In the genomic region with DNA sequence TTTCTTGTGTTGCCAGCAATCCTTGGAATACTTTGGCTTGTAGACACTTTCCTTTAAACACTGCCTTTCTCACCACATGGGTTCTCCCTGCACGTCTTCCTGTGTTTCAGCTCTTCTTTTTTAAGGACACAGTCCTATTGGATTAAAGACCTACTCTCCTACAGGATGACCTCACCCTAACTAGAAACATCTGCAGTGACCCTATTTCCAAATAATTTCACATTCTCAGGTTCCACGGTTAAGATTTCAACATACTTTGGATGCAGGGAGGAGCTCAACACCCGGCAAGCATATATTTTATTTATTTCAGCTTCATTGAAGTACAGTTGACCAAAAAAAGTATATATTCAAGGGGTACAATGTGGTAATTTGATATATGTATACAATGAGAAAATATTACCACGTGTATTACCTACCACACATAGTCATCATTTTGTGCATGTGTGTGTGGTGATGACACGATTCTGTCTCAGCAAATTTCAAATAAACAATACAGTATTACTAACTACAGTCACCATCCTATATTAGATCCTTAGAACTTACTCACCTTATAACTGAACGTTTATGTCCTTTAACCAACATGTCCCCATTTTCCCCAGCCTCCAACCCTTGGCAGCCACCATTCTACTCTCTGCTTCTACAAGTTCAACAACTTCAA, we compare ENCODE assay signal across 20 cellular contexts.
A peak's percentile ranks its signal among the peaks of the same experiment; 100 is the strongest.
DNase-seq lines count a peak whose midpoint lies in the region; ATAC-seq and TF ChIP-seq lines count a peak whose summit lies in the region.
"Had no signal": no experiment of that assay in that cellular context is flagged by ENCODE, and none has a peak within 500 bp of the region (broad histone marks: within the 10 kb centered on the region; RNA-seq: fewer than 3 reads in every experiment).

No MANE protein-coding gene starts in this region.

- H3K36me3 ChIP-seq in MG63 (no peaks in the 10 kb centered on the region), spleen (no peaks in the 10 kb centered on the region)
- H3K36me3 ChIP-seq: BLaER1, Peyer's patch had no signal

- H3K27ac ChIP-seq in spleen, result no peak overlapping the region
- H3K27ac ChIP-seq: BLaER1, GM23248, Peyer's patch had no signal

- no peak for TF ChIP-seq POLR2A in spleen (IDR thresholded peaks at IDR 0.05)

- no peaks in the 10 kb centered on the region for H3K4me1 Mint-ChIP-seq in stimulated activated memory B cell treated with anti-CD40 and anti-IgM and Interleukin-4, amounts not matched to agents 10 μg/mL and 1 μg/mL and 100 μg/mL, for 72 hours

- no peak overlapping the region for H3K27ac Mint-ChIP-seq in stimulated activated memory B cell treated with anti-CD40 and anti-IgM and Interleukin-4, amounts not matched to agents 10 μg/mL and 1 μg/mL and 100 μg/mL, for 72 hours
- H3K27ac Mint-ChIP-seq: CD8-positive, alpha-beta T cell had no signal

- DNase-seq in AG09309 (ENCODE audit: low read depth), result peak; percentile 27
- peak; percentile 38 for DNase-seq in MG63
- peak; percentile 23 for DNase-seq in epidermal melanocyte (ENCODE audit: insufficient read length, low spot score)
- DNase-seq in fibroblast of villous mesenchyme (ENCODE audit: low read depth), result peak; percentile 10
- no peak for DNase-seq in spleen
- DNase-seq in HK-2 (ENCODE audit: unreplicated experiment), result no peak
- DNase-seq: CD8-positive, alpha-beta T cell; DMS79; GM23248; Karpas-422; NCI-H1105; NCI-H1694 treated with DMSO at 0.1 percent for 48 hours; NCI-H2107; NCI-H2227 treated with DMSO at 0.1 percent for 48 hours; NCI-H524 treated with DMSO at 0.1 percent for 48 hours; Peyer's patch; SHP77 had no signal

- H3K27me3 Mint-ChIP-seq in stimulated activated memory B cell treated with anti-CD40 and anti-IgM and Interleukin-4, amounts not matched to agents 10 μg/mL and 1 μg/mL and 100 μg/mL, for 72 hours, result no peaks in the 10 kb centered on the region

- ATAC-seq in stimulated activated memory B cell treated with anti-CD40 and anti-IgM and Interleukin-4, amounts not matched to agents 10 μg/mL and 1 μg/mL and 100 μg/mL, for 72 hours, result no peak
- ATAC-seq: CD8-positive, alpha-beta T cell; SK-N-SH treated with all-trans-retinoic acid at 6 μM for 48 hours had no signal

- H3K9me3 ChIP-seq in MG63 (peaks cover 2% of the 10 kb centered on the region; the same call in 1 of the 2 replicates), spleen (peaks cover 0 to 1% (median 0%) of the 10 kb centered on the region in 8 donors)
- H3K9me3 ChIP-seq: BLaER1, Peyer's patch had no signal

- WGBS in spleen, 5 donors, result 62 to 78% (median 71%) methylated on average over 6 of the region's 6 CpGs

- no peaks in the 10 kb centered on the region for H3K4me1 ChIP-seq in spleen
- H3K4me1 ChIP-seq: BLaER1, Peyer's patch had no signal

- peaks cover 2% of the 10 kb centered on the region for H3K9me3 Mint-ChIP-seq in stimulated activated memory B cell treated with anti-CD40 and anti-IgM and Interleukin-4, amounts not matched to agents 10 μg/mL and 1 μg/mL and 100 μg/mL, for 72 hours
- H3K9me3 Mint-ChIP-seq: CD8-positive, alpha-beta T cell had no signal

- TF ChIP-seq CTCF in AG09309 (IDR thresholded peaks at IDR 0.05; ENCODE audit: control insufficient read depth, insufficient read depth, low read depth, low read length, missing control alignments) (no peak), fibroblast of villous mesenchyme (IDR thresholded peaks at IDR 0.05; ENCODE audit: insufficient read depth, low read depth, low read length) (no peak), spleen (IDR thresholded peaks at IDR 0.05 in 8 of 11, conservative IDR thresholded peaks at IDR 0.05 in 3 of 11) (no peak)

- no peak overlapping the region for H3K4me3 Mint-ChIP-seq in stimulated activated memory B cell treated with anti-CD40 and anti-IgM and Interleukin-4, amounts not matched to agents 10 μg/mL and 1 μg/mL and 100 μg/mL, for 72 hours
- H3K4me3 Mint-ChIP-seq: CD8-positive, alpha-beta T cell had no signal

- no peak overlapping the region for H3K4me3 ChIP-seq in AG09309 (ENCODE audit: control insufficient read depth, low read depth, low read length)
- no peak overlapping the region for H3K4me3 ChIP-seq in MG63
- H3K4me3 ChIP-seq in fibroblast of villous mesenchyme (ENCODE audit: low read depth, low read length), result no peak overlapping the region
- H3K4me3 ChIP-seq in spleen, result no peak overlapping the region
- H3K4me3 ChIP-seq: BLaER1, GM23248, Peyer's patch had no signal

- H3K27me3 ChIP-seq in MG63 (no peaks in the 10 kb centered on the region), spleen (replicated peaks in 1 of 7) (no peaks in the 10 kb centered on the region)
- H3K27me3 ChIP-seq: BLaER1, Peyer's patch had no signal

- no peaks in the 10 kb centered on the region for H3K36me3 Mint-ChIP-seq in stimulated activated memory B cell treated with anti-CD40 and anti-IgM and Interleukin-4, amounts not matched to agents 10 μg/mL and 1 μg/mL and 100 μg/mL, for 72 hours
- H3K36me3 Mint-ChIP-seq: CD8-positive, alpha-beta T cell had no signal

- intact Hi-C loops in spleen (cut with DNase I; ENCODE audit: low total_unique reads), result no loop called here

Comparison
In these comparisons a context has a peak if more than half of its experiments do, and no peak if none do; other contexts are left out.
1. DNase-seq: peak in AG09309 (single experiment), MG63 (single experiment), epidermal melanocyte (single experiment) and fibroblast of villous mesenchyme (single experiment); none in spleen (single experiment) and HK-2 (single experiment).